ENCODE assay signal across 8 cellular contexts in genomic region chr5:180090769-180091546, GRCh38. TPM values are rescaled to one million over a fixed set of nuclear protein-coding genes. Genes with fewer than 3 reads are reported as not detected.
A peak's percentile ranks its signal among the peaks of the same experiment; 100 is the strongest.
DNase-seq lines count a peak whose midpoint lies in the region; ATAC-seq and TF ChIP-seq lines count a peak whose summit lies in the region.

No MANE protein-coding gene starts in this region.

- peaks cover 22 to 25% of the 10 kb centered on the region in 2 donors for H3K27me3 Mint-ChIP-seq in natural killer cell treated with Interleukin-12 subunit alpha and Interleukin-12 subunit beta and Interleukin-15 and Interleukin-18, amount 100 ng/mL, for 72 hours

- H3K9me3 Mint-ChIP-seq in natural killer cell treated with Interleukin-12 subunit alpha and Interleukin-12 subunit beta and Interleukin-15 and Interleukin-18, amount 100 ng/mL, for 72 hours, result no peaks in the 10 kb centered on the region

- peaks cover 22 to 31% of the 10 kb centered on the region in 2 donors for H3K4me1 Mint-ChIP-seq in natural killer cell treated with Interleukin-12 subunit alpha and Interleukin-12 subunit beta and Interleukin-15 and Interleukin-18, amount 100 ng/mL, for 72 hours (ENCODE audit: low read depth in 2 of 2)

- H3K27ac Mint-ChIP-seq in natural killer cell treated with Interleukin-12 subunit alpha and Interleukin-12 subunit beta and Interleukin-15 and Interleukin-18, amount 100 ng/mL, for 72 hours, result no peak overlapping the region

- TF ChIP-seq RAD21 in Ishikawa (IDR thresholded peaks at IDR 0.05; ENCODE audit: low read depth), result peak; percentile 32; the same call in 1 of the 2 replicates

- ATAC-seq in SK-N-SH treated with all-trans-retinoic acid at 6 μM for 48 hours (peak; percentile 47), esophagus mucosa (peak; percentile 59), HG03159 (IDR thresholded peaks at IDR 0.05; ENCODE audit: unreplicated experiment) (no peak), HG02610 (IDR thresholded peaks at IDR 0.05; ENCODE audit: unreplicated experiment) (no peak)
- ATAC-seq in natural killer cell treated with Interleukin-12 subunit alpha and Interleukin-12 subunit beta and Interleukin-15 and Interleukin-18, amount 100 ng/mL, for 72 hours, result no peak

- peak overlapping the region; percentile 60 for H3K4me3 Mint-ChIP-seq in natural killer cell treated with Interleukin-12 subunit alpha and Interleukin-12 subunit beta and Interleukin-15 and Interleukin-18, amount 100 ng/mL, for 72 hours

- peak; percentile 43 for DNase-seq in COR-L47 (lab: John Stamatoyannopoulos, UW)
- peak; percentile 55 for DNase-seq in natural killer cell treated with Interleukin-12 subunit alpha and Interleukin-12 subunit beta and Interleukin-15 and Interleukin-18, amount 100 ng/mL, for 72 hours (ENCODE audit: low spot score)
- DNase-seq in NCI-H446 treated with DMSO at 0.1 percent for 48 hours (lab: John Stamatoyannopoulos, UW), result no peak

- H3K36me3 Mint-ChIP-seq in natural killer cell treated with Interleukin-12 subunit alpha and Interleukin-12 subunit beta and Interleukin-15 and Interleukin-18, amount 100 ng/mL, for 72 hours, result peaks cover 4% of the 10 kb centered on the region

- no peak for TF ChIP-seq EP300 in Ishikawa (IDR thresholded peaks at IDR 0.05; ENCODE audit: borderline replicate concordance)

TF ChIP-seq in Ishikawa, 13 proteins besides CTCF, POLR2A, EP300 and RAD21:
- TF ChIP-seq REST (IDR thresholded peaks at IDR 0.05; ENCODE audit: low read depth) (no peak), ZBTB7A (IDR thresholded peaks at IDR 0.05; ENCODE audit: low read depth) (no peak), YY1 (IDR thresholded peaks at IDR 0.05; ENCODE audit: low read depth) (no peak), CEBPB (IDR thresholded peaks at IDR 0.05) (no peak), CREB1 (IDR thresholded peaks at IDR 0.05; ENCODE audit: low read depth) (no peak), MAX (IDR thresholded peaks at IDR 0.05) (no peak), NFIC (IDR thresholded peaks at IDR 0.05) (no peak), TCF12 (IDR thresholded peaks at IDR 0.05; ENCODE audit: low read depth) (no peak), EGR1 (IDR thresholded peaks at IDR 0.05) (no peak), TAF1 (IDR thresholded peaks at IDR 0.05; ENCODE audit: low read depth) (no peak)

TF ChIP-seq in SK-N-SH treated with all-trans-retinoic acid at 6 μM for 48 hours, 23 proteins besides CTCF, POLR2A, EP300 and RAD21:
- TF ChIP-seq GLIS3 (CRISPR knock-in tag; IDR thresholded peaks at IDR 0.05), result no peak
- no peak for TF ChIP-seq ZC3H10 (CRISPR knock-in tag; IDR thresholded peaks at IDR 0.05)
- TF ChIP-seq, protein P1, sequence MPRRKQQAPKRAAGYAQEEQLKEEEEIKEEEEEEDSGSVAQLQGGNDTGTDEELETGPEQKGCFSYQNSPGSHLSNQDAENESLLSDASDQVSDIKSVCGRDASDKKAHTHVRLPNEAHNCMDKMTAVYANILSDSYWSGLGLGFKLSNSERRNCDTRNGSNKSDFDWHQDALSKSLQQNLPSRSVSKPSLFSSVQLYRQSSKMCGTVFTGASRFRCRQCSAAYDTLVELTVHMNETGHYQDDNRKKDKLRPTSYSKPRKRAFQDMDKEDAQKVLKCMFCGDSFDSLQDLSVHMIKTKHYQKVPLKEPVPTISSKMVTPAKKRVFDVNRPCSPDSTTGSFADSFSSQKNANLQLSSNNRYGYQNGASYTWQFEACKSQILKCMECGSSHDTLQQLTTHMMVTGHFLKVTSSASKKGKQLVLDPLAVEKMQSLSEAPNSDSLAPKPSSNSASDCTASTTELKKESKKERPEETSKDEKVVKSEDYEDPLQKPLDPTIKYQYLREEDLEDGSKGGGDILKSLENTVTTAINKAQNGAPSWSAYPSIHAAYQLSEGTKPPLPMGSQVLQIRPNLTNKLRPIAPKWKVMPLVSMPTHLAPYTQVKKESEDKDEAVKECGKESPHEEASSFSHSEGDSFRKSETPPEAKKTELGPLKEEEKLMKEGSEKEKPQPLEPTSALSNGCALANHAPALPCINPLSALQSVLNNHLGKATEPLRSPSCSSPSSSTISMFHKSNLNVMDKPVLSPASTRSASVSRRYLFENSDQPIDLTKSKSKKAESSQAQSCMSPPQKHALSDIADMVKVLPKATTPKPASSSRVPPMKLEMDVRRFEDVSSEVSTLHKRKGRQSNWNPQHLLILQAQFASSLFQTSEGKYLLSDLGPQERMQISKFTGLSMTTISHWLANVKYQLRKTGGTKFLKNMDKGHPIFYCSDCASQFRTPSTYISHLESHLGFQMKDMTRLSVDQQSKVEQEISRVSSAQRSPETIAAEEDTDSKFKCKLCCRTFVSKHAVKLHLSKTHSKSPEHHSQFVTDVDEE (CRISPR knock-in tag; IDR thresholded peaks at IDR 0.05), result no peak
- TF ChIP-seq OSR1 (CRISPR knock-in tag; IDR thresholded peaks at IDR 0.05), result no peak
- no peak for TF ChIP-seq CREB5 (CRISPR knock-in tag; IDR thresholded peaks at IDR 0.05; ENCODE audit: low read depth)
- TF ChIP-seq ARNTL (CRISPR knock-in tag; IDR thresholded peaks at IDR 0.05; ENCODE audit: borderline replicate concordance, low read depth), result no peak
- no peak for TF ChIP-seq ZFP3 (CRISPR knock-in tag; IDR thresholded peaks at IDR 0.05)
- no peak for TF ChIP-seq POU6F1 (CRISPR knock-in tag; IDR thresholded peaks at IDR 0.05; ENCODE audit: borderline replicate concordance, low read depth)
TF ChIP-seq in SK-N-SH treated with all-trans-retinoic acid at 6 μM for 48 hours: peak in this region for 0.

RNA-seq across cellular contexts. Expression of gene RNF130, which starts 19.4 kb away (rescaled TPM):
- 13.7 TPM for total RNA-seq in esophagus mucosa
- 10 to 100 TPM; 12.4 to 17.0 TPM for total RNA-seq in natural killer cell treated with Interleukin-12 subunit alpha and Interleukin-12 subunit beta and Interleukin-15 and Interleukin-18, amount 100 ng/mL, for 72 hours

Comparison
In these comparisons a context has a peak if more than half of its experiments do, and no peak if none do; other contexts are left out.
1. ATAC-seq: peak in SK-N-SH treated with all-trans-retinoic acid at 6 μM for 48 hours (single experiment) and esophagus mucosa (single experiment); none in natural killer cell treated with Interleukin-12 subunit alpha and Interleukin-12 subunit beta and Interleukin-15 and Interleukin-18, amount 100 ng/mL, for 72 hours (0 of 2), HG03159 (single experiment) and HG02610 (single experiment).